In the genomic region with DNA sequence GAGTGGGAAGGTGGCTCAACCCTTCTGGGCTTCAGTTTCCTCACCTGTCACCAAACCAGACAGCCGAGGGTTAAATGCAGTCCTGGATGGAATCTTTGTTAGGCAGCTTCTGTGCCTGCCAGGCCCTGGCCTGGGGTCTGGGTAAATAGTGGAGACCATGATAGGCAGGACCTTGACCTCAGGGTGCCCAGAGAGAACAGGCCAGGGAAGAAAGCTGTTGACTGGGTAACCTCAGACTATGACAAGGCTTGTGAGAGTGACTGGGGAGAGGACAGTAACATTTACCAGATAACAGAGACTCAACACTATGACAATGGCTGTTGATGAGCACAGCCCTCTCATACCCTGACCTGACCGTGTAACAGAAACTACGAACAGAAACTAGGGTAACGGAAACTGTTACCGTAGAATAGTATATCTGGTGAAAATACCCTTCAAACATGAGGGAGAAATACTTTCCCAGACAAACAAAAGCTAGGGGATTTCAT, we compare ENCODE assay signal across 13 cellular contexts.
DNase-seq lines count a peak whose midpoint lies in the region; ATAC-seq and TF ChIP-seq lines count a peak whose summit lies in the region.
"Had no signal": no experiment of that assay in that cellular context is flagged by ENCODE, and none has a peak within 500 bp of the region (broad histone marks: within the 10 kb centered on the region; RNA-seq: fewer than 3 reads in every experiment).

No MANE protein-coding gene starts in this region.

- POLR2A ChIA-PET in activated CD4-positive, alpha-beta memory T cell treated with anti-CD3 and anti-CD28 coated beads for 36 hours (lab: Charles Lee), result no interaction called here

- ATAC-seq in GM18498 (IDR thresholded peaks at IDR 0.05; ENCODE audit: unreplicated experiment), result peak; percentile 89
- ATAC-seq in GM19324 (IDR thresholded peaks at IDR 0.05; ENCODE audit: low FRiP score, unreplicated experiment), result peak; percentile 56
- ATAC-seq in HG02885 (IDR thresholded peaks at IDR 0.05; ENCODE audit: poor library complexity, unreplicated experiment), result peak; percentile 87
- ATAC-seq in upper lobe of right lung, result no peak
- ATAC-seq: body of pancreas had no signal

- peak; percentile 24 for DNase-seq in activated CD4-positive, alpha-beta memory T cell treated with anti-CD3 and anti-CD28 coated beads for 36 hours
- DNase-seq in foreskin fibroblast, result no peak
- DNase-seq in effector memory CD4-positive, alpha-beta T cell, result no peak
- DNase-seq in upper lobe of right lung, result no peak
- DNase-seq in CD14-positive monocyte (ENCODE audit: low spot score), result no peak
- DNase-seq: CD4-positive, alpha-beta T cell; Kasumi-1; NCI-H2227 treated with DMSO at 0.1 percent for 48 hours had no signal

- no peaks in the 10 kb centered on the region for H3K9me3 ChIP-seq in effector memory CD4-positive, alpha-beta T cell (ENCODE audit: control insufficient read depth, low read length)
- H3K9me3 ChIP-seq in upper lobe of right lung, result no peaks in the 10 kb centered on the region
- H3K9me3 ChIP-seq: body of pancreas, SJSA1 had no signal

- no peaks in the 10 kb centered on the region for H3K36me3 Mint-ChIP-seq in activated CD4-positive, alpha-beta memory T cell treated with anti-CD3 and anti-CD28 coated beads for 36 hours
- no peaks in the 10 kb centered on the region for H3K36me3 Mint-ChIP-seq in CD14-positive monocyte

- TF ChIP-seq CTCF in foreskin fibroblast (IDR thresholded peaks at IDR 0.05; ENCODE audit: low read depth, low read length), result no peak
- no peak for TF ChIP-seq CTCF in upper lobe of right lung (IDR thresholded peaks at IDR 0.05)
- no peak for TF ChIP-seq CTCF in CD14-positive monocyte (IDR thresholded peaks at IDR 0.05)

- no peak overlapping the region for H3K27ac ChIP-seq in effector memory CD4-positive, alpha-beta T cell (ENCODE audit: insufficient read depth, low read length, poor library complexity, severe bottlenecking)
- H3K27ac ChIP-seq in upper lobe of right lung, result no peak overlapping the region
- H3K27ac ChIP-seq: body of pancreas, SJSA1 had no signal

- H3K4me3 ChIP-seq in foreskin fibroblast (ENCODE audit: low read depth in 1 of 2, low read length in 2 of 2), result no peak overlapping the region
- H3K4me3 ChIP-seq in effector memory CD4-positive, alpha-beta T cell (ENCODE audit: insufficient read depth, low read depth, low read length, poor library complexity, severe bottlenecking), result no peak overlapping the region
- no peak overlapping the region for H3K4me3 ChIP-seq in upper lobe of right lung
- H3K4me3 ChIP-seq: body of pancreas, SJSA1 had no signal

- H3K4me1 Mint-ChIP-seq in activated CD4-positive, alpha-beta memory T cell treated with anti-CD3 and anti-CD28 coated beads for 36 hours (ENCODE audit: low read depth), result peaks cover 11% of the 10 kb centered on the region
- peaks cover 6% of the 10 kb centered on the region for H3K4me1 Mint-ChIP-seq in CD14-positive monocyte

- H3K4me3 Mint-ChIP-seq in activated CD4-positive, alpha-beta memory T cell treated with anti-CD3 and anti-CD28 coated beads for 36 hours, result no peak overlapping the region
- H3K4me3 Mint-ChIP-seq in CD14-positive monocyte, result no peak overlapping the region
- H3K4me3 Mint-ChIP-seq: CD4-positive, alpha-beta T cell had no signal

- intact Hi-C loops in activated CD4-positive, alpha-beta memory T cell treated with anti-CD3 and anti-CD28 coated beads for 36 hours (cut with micrococcal nuclease), result no loop called here
- intact Hi-C loops in upper lobe of right lung (cut with DNase I), result no loop called here
- intact Hi-C loops in CD14-positive monocyte (cut with micrococcal nuclease), result no loop called here

- no peaks in the 10 kb centered on the region for H3K9me3 Mint-ChIP-seq in activated CD4-positive, alpha-beta memory T cell treated with anti-CD3 and anti-CD28 coated beads for 36 hours
- peaks cover 0 to 3% (median 0%) of the 10 kb centered on the region in 7 donors for H3K9me3 Mint-ChIP-seq in CD14-positive monocyte
- H3K9me3 Mint-ChIP-seq: CD4-positive, alpha-beta T cell had no signal

- H3K27me3 ChIP-seq in effector memory CD4-positive, alpha-beta T cell (replicated peaks; ENCODE audit: control insufficient read depth, insufficient read depth, low read length, poor library complexity, severe bottlenecking), result no peaks in the 10 kb centered on the region
- H3K27me3 ChIP-seq in upper lobe of right lung, result peaks cover 11% of the 10 kb centered on the region
- H3K27me3 ChIP-seq: body of pancreas had no signal

- CTCF ChIA-PET in activated CD4-positive, alpha-beta memory T cell treated with anti-CD3 and anti-CD28 coated beads for 36 hours (lab: Charles Lee), result interaction anchor here (0.7 to 2.8 kb wide), 3 partner anchors 11 to 531 kb away, joined by 3 to 11 read pairs (median 3); no protein-coding TSS in a partner anchor

- H3K27ac Mint-ChIP-seq in activated CD4-positive, alpha-beta memory T cell treated with anti-CD3 and anti-CD28 coated beads for 36 hours, result peak overlapping the region; percentile 14
- H3K27ac Mint-ChIP-seq in CD14-positive monocyte, result no peak overlapping the region
- H3K27ac Mint-ChIP-seq: CD4-positive, alpha-beta T cell had no signal

- no peaks in the 10 kb centered on the region for H3K36me3 ChIP-seq in effector memory CD4-positive, alpha-beta T cell (ENCODE audit: control insufficient read depth, insufficient read depth, low read length)
- H3K36me3 ChIP-seq in upper lobe of right lung, result no peaks in the 10 kb centered on the region
- H3K36me3 ChIP-seq: SJSA1 had no signal

- peaks cover 2% of the 10 kb centered on the region for H3K27me3 Mint-ChIP-seq in activated CD4-positive, alpha-beta memory T cell treated with anti-CD3 and anti-CD28 coated beads for 36 hours
- peaks cover 2 to 13% (median 11%) of the 10 kb centered on the region in 3 donors for H3K27me3 Mint-ChIP-seq in CD14-positive monocyte (ENCODE audit: low read depth in 3 of 3)
- H3K27me3 Mint-ChIP-seq: CD4-positive, alpha-beta T cell had no signal

- H3K4me1 ChIP-seq in effector memory CD4-positive, alpha-beta T cell (ENCODE audit: control insufficient read depth, insufficient read depth, low read length, poor library complexity, severe bottlenecking), result no peaks in the 10 kb centered on the region
- H3K4me1 ChIP-seq in upper lobe of right lung, result no peaks in the 10 kb centered on the region
- H3K4me1 ChIP-seq: body of pancreas, SJSA1 had no signal
